ENCODE assay signal across 11 cellular contexts in the genomic region with DNA sequence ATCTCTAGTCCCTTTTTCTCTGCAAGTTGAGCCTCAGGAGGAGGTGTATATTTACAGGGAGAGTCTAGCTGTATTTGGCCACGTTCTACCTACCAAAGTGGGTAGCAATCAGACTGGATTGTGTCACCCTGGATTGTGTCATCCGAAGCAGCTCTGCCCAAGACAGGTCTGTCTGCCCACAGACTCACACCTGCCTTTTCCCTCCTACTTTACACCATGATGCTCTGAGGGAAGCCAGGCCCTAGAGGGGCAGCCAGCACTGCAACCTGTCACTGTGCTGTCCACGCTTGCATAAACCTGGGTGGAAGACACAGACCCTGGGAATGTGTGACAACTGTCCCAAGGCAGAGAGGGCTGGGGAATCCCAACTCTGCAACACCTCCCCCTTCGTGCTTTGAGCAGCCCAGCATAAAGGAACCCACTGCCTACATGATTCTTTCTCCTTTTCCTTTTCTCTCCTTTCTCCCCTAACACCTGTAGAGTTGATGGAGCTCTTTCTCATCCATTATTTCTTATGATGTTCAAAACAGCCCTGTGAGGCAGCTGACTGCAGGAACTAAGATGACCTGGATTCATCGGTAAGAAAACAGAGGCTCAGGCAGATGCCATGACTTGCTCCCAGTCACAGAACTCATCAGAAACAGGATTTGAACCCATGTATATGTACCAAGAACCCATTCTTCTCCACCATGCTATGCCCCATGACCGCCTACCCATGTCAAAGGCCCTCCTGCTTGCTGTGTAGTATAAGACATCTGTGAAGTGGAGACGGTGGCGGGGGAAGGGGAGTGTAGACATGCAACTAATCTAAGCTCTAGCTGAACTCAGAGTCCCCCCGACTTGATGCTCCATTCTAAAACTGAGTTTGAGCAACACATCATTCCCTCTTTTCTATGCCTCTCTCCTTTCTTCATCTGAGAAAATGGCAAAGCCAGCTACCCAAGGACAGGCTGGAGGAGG. TPM values are rescaled to one million over a fixed set of nuclear protein-coding genes. Genes with fewer than 3 reads are reported as not detected.
DNase-seq lines count a peak whose midpoint lies in the region; ATAC-seq and TF ChIP-seq lines count a peak whose summit lies in the region.
"Had no signal": no experiment of that assay in that cellular context is flagged by ENCODE, and none has a peak within 500 bp of the region (broad histone marks: within the 10 kb centered on the region; RNA-seq: fewer than 3 reads in every experiment).

No MANE protein-coding gene starts in this region.

- 87 to 92% methylated on average over 9 of the region's 9 CpGs for WGBS in upper lobe of left lung, 2 donors

- H3K4me3 ChIP-seq in upper lobe of left lung: no peak overlapping the region
- H3K4me3 ChIP-seq in left lung: no peak overlapping the region

- no peaks in the 10 kb centered on the region for H3K36me3 ChIP-seq in upper lobe of left lung
- no peaks in the 10 kb centered on the region for H3K36me3 ChIP-seq in left lung
- H3K36me3 ChIP-seq: WERI-Rb-1 had no signal

- H3K9me3 ChIP-seq in upper lobe of left lung (no peaks in the 10 kb centered on the region), left lung (no peaks in the 10 kb centered on the region)

- no peaks in the 10 kb centered on the region for H3K27me3 ChIP-seq in layer of hippocampus (ENCODE audit: control insufficient read depth, insufficient read depth, low read length)
- H3K27me3 ChIP-seq in upper lobe of left lung: no peaks in the 10 kb centered on the region
- no peaks in the 10 kb centered on the region for H3K27me3 ChIP-seq in left lung

- H3K27ac ChIP-seq in layer of hippocampus (ENCODE audit: low read depth, low read length): peak overlapping the region; percentile 94
- H3K27ac ChIP-seq in upper lobe of left lung: peak overlapping the region in 3 of 4 donors; percentile 17 to 94 (median 18)
- peak overlapping the region in 1 of 2 donors; percentile 16 for H3K27ac ChIP-seq in left lung
- H3K27ac ChIP-seq: WERI-Rb-1 had no signal

- H3K36me3 Mint-ChIP-seq in activated T-cell treated with anti-CD3 and anti-CD28 coated beads, Interleukin-2, amount 50 U/mL, for 4 hours (ENCODE audit: insufficient read depth): peaks cover 16% of the 10 kb centered on the region

- no peaks in the 10 kb centered on the region for H3K27me3 Mint-ChIP-seq in activated T-cell treated with anti-CD3 and anti-CD28 coated beads, Interleukin-2, amount 50 U/mL, for 4 hours (ENCODE audit: low read depth)

- H3K9me3 Mint-ChIP-seq in activated T-cell treated with anti-CD3 and anti-CD28 coated beads, Interleukin-2, amount 50 U/mL, for 4 hours: no peaks in the 10 kb centered on the region

- H3K4me1 ChIP-seq in upper lobe of left lung (peaks cover 44 to 63% (median 56%) of the 10 kb centered on the region in 4 donors), left lung (peaks cover 4 to 84% of the 10 kb centered on the region in 2 donors)

- peaks cover 97% of the 10 kb centered on the region for H3K4me1 Mint-ChIP-seq in activated T-cell treated with anti-CD3 and anti-CD28 coated beads, Interleukin-2, amount 50 U/mL, for 4 hours (ENCODE audit: low read depth)

- peak overlapping the region; percentile 42 for H3K4me3 Mint-ChIP-seq in activated T-cell treated with anti-CD3 and anti-CD28 coated beads, Interleukin-2, amount 50 U/mL, for 4 hours

- no peak for TF ChIP-seq EP300 in upper lobe of left lung (IDR thresholded peaks at IDR 0.05)

- intact Hi-C loops in left lung (cut with DNase I): no loop called here

- TF ChIP-seq POLR2A in upper lobe of left lung (IDR thresholded peaks at IDR 0.05): no peak

- TF ChIP-seq CTCF in upper lobe of left lung (IDR thresholded peaks at IDR 0.05) (no peak), left lung (IDR thresholded peaks at IDR 0.05) (no peak)

- peak; percentile 51 for DNase-seq in stimulated activated CD4-positive, alpha-beta T cell treated with anti-CD3 and anti-CD28 coated beads, Interleukin-1b, Interleukin-23, amount 100 ng/mL, for 48 hours
- no peak for DNase-seq in stimulated activated CD4-positive, alpha-beta T cell treated with anti-CD3 and anti-CD28 coated beads, Interleukin-15, amount 100 ng/mL, for 24 hours
- peak; percentile 37 for DNase-seq in activated T-cell treated with anti-CD3 and anti-CD28 coated beads, Interleukin-2, amount 50 U/mL, for 4 hours
- no peak for DNase-seq in upper lobe of left lung
- DNase-seq in left lung: no peak
- DNase-seq in NCI-H526 treated with DMSO at 0.1 percent for 48 hours (lab: John Stamatoyannopoulos, UW): no peak
- DNase-seq in pons (ENCODE audit: low spot score): no peak
- DNase-seq: C1 segment of cervical spinal cord, NCI-H2107, WERI-Rb-1 had no signal

- ATAC-seq in activated T-cell treated with anti-CD3 and anti-CD28 coated beads, Interleukin-2, amount 50 U/mL, for 4 hours: peak; percentile 63 to 68
- ATAC-seq in upper lobe of left lung (ENCODE audit: low FRiP score in 2 of 2) (no peak), left lung (no peak)

RNA-seq across cellular contexts. Expression of gene ITPKB, which starts 56.0 kb away (rescaled TPM):
- total RNA-seq in activated T-cell treated with anti-CD3 and anti-CD28 coated beads, Interleukin-2, amount 50 U/mL, for 4 hours: 10 to 100 TPM; 26.2 to 28.3 (median 27.7) TPM
- total RNA-seq in upper lobe of left lung (10 to 100 TPM; 19.8 to 62.9 (median 45.8) TPM), left lung (10 to 100 TPM; 25.0 to 34.6 TPM)

Comparison
In these comparisons a context has a peak if more than half of its experiments do, and no peak if none do; other contexts are left out.
1. DNase-seq: peak in stimulated activated CD4-positive, alpha-beta T cell treated with anti-CD3 and anti-CD28 coated beads, Interleukin-1b, Interleukin-23, amount 100 ng/mL, for 48 hours (single experiment) and activated T-cell treated with anti-CD3 and anti-CD28 coated beads, Interleukin-2, amount 50 U/mL, for 4 hours (single experiment); none in stimulated activated CD4-positive, alpha-beta T cell treated with anti-CD3 and anti-CD28 coated beads, Interleukin-15, amount 100 ng/mL, for 24 hours (single experiment), upper lobe of left lung (0 of 2), left lung (0 of 2), NCI-H526 treated with DMSO at 0.1 percent for 48 hours (single experiment) and pons (single experiment).
2. ATAC-seq: peak in activated T-cell treated with anti-CD3 and anti-CD28 coated beads, Interleukin-2, amount 50 U/mL, for 4 hours (2 of 2); none in upper lobe of left lung (0 of 2) and left lung (single experiment).